8 cellular contexts compared by ENCODE assay signal in genomic region chr10:110258542-110258941, GRCh38.
"Had no signal": no experiment of that assay in that cellular context is flagged by ENCODE, and none has a peak within 500 bp of the region (broad histone marks: within the 10 kb centered on the region; RNA-seq: fewer than 3 reads in every experiment).

No MANE protein-coding gene starts in this region.

- FAIRE-seq: H1, H54 had no signal

- H3K4me3 ChIP-seq: GM23338 had no signal

- DNase-seq: H9, HCEC 1CT, HFFc6, IMR-90 had no signal

- H3K27ac ChIP-seq: HL-60 had no signal
